Comparison of ENCODE assay signal across 8 cellular contexts in genomic region chr17:73165616-73166404, GRCh38. TPM values are rescaled to one million over a fixed set of nuclear protein-coding genes. Genes with fewer than 3 reads are reported as not detected.
DNase-seq lines count a peak whose midpoint lies in the region; ATAC-seq and TF ChIP-seq lines count a peak whose summit lies in the region.

No MANE protein-coding gene starts in this region.

- TF ChIP-seq CTCF in stomach (IDR thresholded peaks at IDR 0.05), result no peak

- DNase-seq in T-helper 1 cell (no peak), stomach (no peak), NCI-H2171 (lab: John Stamatoyannopoulos, UW) (no peak)
- DNase-seq in activated T-helper 1 cell treated with anti-CD3 and anti-CD28 coated beads, Interleukin-12 subunit alpha, Interleukin-12 subunit beta, Interleukin-2, Interleukin-4 antibody, amounts not matched to agents 30 ng/mL and 10 ng/mL and 1 ng/mL, durations not matched to agents 14 hours and 24 hours and 36 hours (ENCODE audit: low spot score), result no peak
- DNase-seq in stimulated activated CD8-positive, alpha-beta memory T cell treated with anti-CD3 and anti-CD28 coated beads, Interleukin-4, amount 100 ng/mL, for 48 hours, result no peak

- H3K27me3 Mint-ChIP-seq in T-helper 1 cell treated with Interleukin-12 subunit alpha and Interleukin-12 subunit beta and Interleukin-4 antibody, amounts not matched to agents 30 μg/mL and 1 μg/mL, for 36 hours (ENCODE audit: low read depth), result peaks cover 61% of the 10 kb centered on the region
- peaks cover 62% of the 10 kb centered on the region for H3K27me3 Mint-ChIP-seq in activated T-helper 1 cell treated with anti-CD3 and anti-CD28 coated beads, Interleukin-12 subunit alpha, Interleukin-12 subunit beta, Interleukin-2, Interleukin-4 antibody, amounts not matched to agents 30 ng/mL and 10 ng/mL and 1 ng/mL, durations not matched to agents 14 hours and 24 hours and 36 hours (ENCODE audit: insufficient read depth)

- H3K9me3 ChIP-seq in iPS-15b (ENCODE audit: control insufficient read depth, insufficient read depth, low read length) (peaks cover 4% of the 10 kb centered on the region), stomach (no peaks in the 10 kb centered on the region)

- H3K36me3 ChIP-seq in iPS-15b (ENCODE audit: control insufficient read depth, insufficient read depth, low read length) (no peaks in the 10 kb centered on the region), stomach (no peaks in the 10 kb centered on the region)

- H3K36me3 Mint-ChIP-seq in T-helper 1 cell treated with Interleukin-12 subunit alpha and Interleukin-12 subunit beta and Interleukin-4 antibody, amounts not matched to agents 30 μg/mL and 1 μg/mL, for 36 hours (ENCODE audit: low read depth), result no peaks in the 10 kb centered on the region
- no peaks in the 10 kb centered on the region for H3K36me3 Mint-ChIP-seq in activated T-helper 1 cell treated with anti-CD3 and anti-CD28 coated beads, Interleukin-12 subunit alpha, Interleukin-12 subunit beta, Interleukin-2, Interleukin-4 antibody, amounts not matched to agents 30 ng/mL and 10 ng/mL and 1 ng/mL, durations not matched to agents 14 hours and 24 hours and 36 hours (ENCODE audit: low read depth)

- TF ChIP-seq POLR2A in stomach (IDR thresholded peaks at IDR 0.05), result no peak

- peak overlapping the region; percentile 63 for H3K4me3 Mint-ChIP-seq in T-helper 1 cell treated with Interleukin-12 subunit alpha and Interleukin-12 subunit beta and Interleukin-4 antibody, amounts not matched to agents 30 μg/mL and 1 μg/mL, for 36 hours
- peak overlapping the region; percentile 50 for H3K4me3 Mint-ChIP-seq in activated T-helper 1 cell treated with anti-CD3 and anti-CD28 coated beads, Interleukin-12 subunit alpha, Interleukin-12 subunit beta, Interleukin-2, Interleukin-4 antibody, amounts not matched to agents 30 ng/mL and 10 ng/mL and 1 ng/mL, durations not matched to agents 14 hours and 24 hours and 36 hours

- WGBS in stomach, 5 donors, result 1 to 3% (median 2%) methylated on average over 37 to 51 of the region's 51 CpGs

- H3K4me1 Mint-ChIP-seq in T-helper 1 cell treated with Interleukin-12 subunit alpha and Interleukin-12 subunit beta and Interleukin-4 antibody, amounts not matched to agents 30 μg/mL and 1 μg/mL, for 36 hours (ENCODE audit: low read depth), result peaks cover 22% of the 10 kb centered on the region
- peaks cover 24% of the 10 kb centered on the region for H3K4me1 Mint-ChIP-seq in activated T-helper 1 cell treated with anti-CD3 and anti-CD28 coated beads, Interleukin-12 subunit alpha, Interleukin-12 subunit beta, Interleukin-2, Interleukin-4 antibody, amounts not matched to agents 30 ng/mL and 10 ng/mL and 1 ng/mL, durations not matched to agents 14 hours and 24 hours and 36 hours (ENCODE audit: low read depth)

- no peak overlapping the region for H3K27ac Mint-ChIP-seq in T-helper 1 cell treated with Interleukin-12 subunit alpha and Interleukin-12 subunit beta and Interleukin-4 antibody, amounts not matched to agents 30 μg/mL and 1 μg/mL, for 36 hours
- no peak overlapping the region for H3K27ac Mint-ChIP-seq in activated T-helper 1 cell treated with anti-CD3 and anti-CD28 coated beads, Interleukin-12 subunit alpha, Interleukin-12 subunit beta, Interleukin-2, Interleukin-4 antibody, amounts not matched to agents 30 ng/mL and 10 ng/mL and 1 ng/mL, durations not matched to agents 14 hours and 24 hours and 36 hours

- no peak for TF ChIP-seq EP300 in stomach (IDR thresholded peaks at IDR 0.05)

- H3K9ac ChIP-seq in iPS-15b (ENCODE audit: low read depth, low read length), result peak overlapping the region; percentile 37

- peak overlapping the region; percentile 92 for H3K4me3 ChIP-seq in iPS-15b (ENCODE audit: low read depth, low read length)
- peak overlapping the region; percentile 46 to 60 (median 54) for H3K4me3 ChIP-seq in stomach

- ATAC-seq in GM21717 (IDR thresholded peaks at IDR 0.05; ENCODE audit: unreplicated experiment), result no peak

- H3K4me1 ChIP-seq in iPS-15b (ENCODE audit: control insufficient read depth, insufficient read depth, low read length) (peaks cover 6% of the 10 kb centered on the region), stomach (peaks cover 23 to 47% (median 33%) of the 10 kb centered on the region in 4 donors)

- H3K27ac ChIP-seq in stomach, result peak overlapping the region in 4 of 5 donors; percentile 1 to 54 (median 30)

- intact Hi-C loops in activated T-helper 1 cell treated with anti-CD3 and anti-CD28 coated beads, Interleukin-12 subunit alpha, Interleukin-12 subunit beta, Interleukin-2, Interleukin-4 antibody, amounts not matched to agents 30 ng/mL and 10 ng/mL and 1 ng/mL, durations not matched to agents 14 hours and 24 hours and 36 hours (cut with micrococcal nuclease), result no loop called here
- intact Hi-C loops in stomach (cut with DNase I; ENCODE audit: low total_unique reads), result loop anchor here (10.0 kb wide), 1 partner anchor 431 kb away; no protein-coding TSS in a partner anchor

- peaks cover 50% of the 10 kb centered on the region for H3K27me3 ChIP-seq in iPS-15b (ENCODE audit: control insufficient read depth, insufficient read depth, low read length)
- H3K27me3 ChIP-seq in stomach, result peaks cover 6 to 77% (median 46%) of the 10 kb centered on the region in 3 donors

- H3K9me3 Mint-ChIP-seq in T-helper 1 cell treated with Interleukin-12 subunit alpha and Interleukin-12 subunit beta and Interleukin-4 antibody, amounts not matched to agents 30 μg/mL and 1 μg/mL, for 36 hours, result no peaks in the 10 kb centered on the region
- H3K9me3 Mint-ChIP-seq in activated T-helper 1 cell treated with anti-CD3 and anti-CD28 coated beads, Interleukin-12 subunit alpha, Interleukin-12 subunit beta, Interleukin-2, Interleukin-4 antibody, amounts not matched to agents 30 ng/mL and 10 ng/mL and 1 ng/mL, durations not matched to agents 14 hours and 24 hours and 36 hours, result no peaks in the 10 kb centered on the region

RNA-seq across cellular contexts. Expression of gene SSTR2, which starts 1.0 kb away (rescaled TPM):
- 0.29 and 0.44 TPM in 2 replicates for total RNA-seq in activated T-helper 1 cell treated with anti-CD3 and anti-CD28 coated beads, Interleukin-12 subunit alpha, Interleukin-12 subunit beta, Interleukin-2, Interleukin-4 antibody, amounts not matched to agents 30 ng/mL and 10 ng/mL and 1 ng/mL, durations not matched to agents 14 hours and 24 hours and 36 hours
- total RNA-seq in stomach, result 10 to 100 TPM in 1 of 5 donors, 1 to 10 TPM in 2, under 1 TPM in 2; under 0.01 to 21.1 (median 1.1) TPM
- under 1 TPM; 0.38 to 0.76 (median 0.62) TPM for polyA plus RNA-seq in stomach

RNA-seq across cellular contexts. Expression of gene COG1, which starts 27.0 kb away (rescaled TPM):
- total RNA-seq in activated T-helper 1 cell treated with anti-CD3 and anti-CD28 coated beads, Interleukin-12 subunit alpha, Interleukin-12 subunit beta, Interleukin-2, Interleukin-4 antibody, amounts not matched to agents 30 ng/mL and 10 ng/mL and 1 ng/mL, durations not matched to agents 14 hours and 24 hours and 36 hours, result 34.3 and 37.1 TPM in 2 replicates
- total RNA-seq in stomach, result 10 to 100 TPM; 13.4 to 68.9 (median 25.9) TPM
- polyA plus RNA-seq in stomach, result 10 to 100 TPM; 11.6 to 18.0 (median 15.4) TPM
